Comparison of ENCODE assay signal across 17 cellular contexts in genomic region chr21:43312751-43313169, GRCh38.
DNase-seq lines count a peak whose midpoint lies in the region; ATAC-seq and TF ChIP-seq lines count a peak whose summit lies in the region.
"Had no signal": no experiment of that assay in that cellular context is flagged by ENCODE, and none has a peak within 500 bp of the region (broad histone marks: within the 10 kb centered on the region; RNA-seq: fewer than 3 reads in every experiment).

No MANE protein-coding gene starts in this region.

- H3K27me3 ChIP-seq in PC-9 (ENCODE audit: insufficient read depth, low read depth): no peaks in the 10 kb centered on the region
- H3K27me3 ChIP-seq: testis had no signal

- peak overlapping the region; percentile 79 for H3K4me2 ChIP-seq in OCI-LY7 (ENCODE audit: low read length)
- no peak overlapping the region for H3K4me2 ChIP-seq in PC-9

- H3K9me3 ChIP-seq in HEK293 (ENCODE audit: control insufficient read depth, insufficient read depth, low read depth, low read length) (no peaks in the 10 kb centered on the region), OCI-LY7 (ENCODE audit: low read length) (no peaks in the 10 kb centered on the region), PC-9 (ENCODE audit: insufficient read depth, low read depth) (no peaks in the 10 kb centered on the region)
- H3K9me3 ChIP-seq: testis had no signal

- H3K4me1 ChIP-seq in HEK293 (ENCODE audit: control insufficient read depth, insufficient read depth, low read length) (no peaks in the 10 kb centered on the region), OCI-LY7 (ENCODE audit: insufficient read depth, low read length, poor library complexity, severe bottlenecking) (peaks cover 42% of the 10 kb centered on the region), PC-9 (replicated peaks; ENCODE audit: insufficient read depth) (peaks cover under 1% of the 10 kb centered on the region; the same call in 1 of the 2 replicates)
- H3K4me1 ChIP-seq: esophagus muscularis mucosa, testis had no signal

- DNase-seq in NCI-H748 (lab: John Stamatoyannopoulos, UW; ENCODE audit: unreplicated experiment): peak; percentile 45
- no peak for DNase-seq in NCI-H748 treated with DMSO at 0.1 percent for 48 hours (lab: John Stamatoyannopoulos, UW)
- peak; percentile 60 for DNase-seq in OCI-LY7 (ENCODE audit: low spot score)
- peak; percentile 39 for DNase-seq in retinal pigment epithelial cell (ENCODE audit: low read depth)
- DNase-seq in PC-9: no peak
- DNase-seq in nephron progenitor cell: no peak
- DNase-seq: activated naive CD4-positive, alpha-beta T cell treated with anti-CD3 and anti-CD28 coated beads for 36 hours; central memory CD4-positive, alpha-beta T cell; DND-41; immature natural killer cell; NCI-H226; testis had no signal

- POLR2A ChIA-PET in HEK293 (lab: Yijun Ruan, JAX): no interaction called here
- POLR2A ChIA-PET in OCI-LY7 (lab: Charles Lee): no interaction called here
- POLR2A ChIA-PET in PC-9 (lab: Charles Lee; ENCODE audit: unreplicated experiment): interaction anchor here (0.7 kb wide), 1 partner anchor 25 kb away, joined by 5 read pairs; no protein-coding TSS in a partner anchor

- no peak for TF ChIP-seq CTCF in HEK293 (tag by site-specific recombination; IDR thresholded peaks at IDR 0.05)
- no peak for TF ChIP-seq CTCF in OCI-LY7 (conservative IDR thresholded peaks at IDR 0.05; ENCODE audit: low read length)
- TF ChIP-seq CTCF in retinal pigment epithelial cell (conservative IDR thresholded peaks at IDR 0.05; ENCODE audit: low read depth, low read length): no peak
- no peak for TF ChIP-seq CTCF in PC-9 (conservative IDR thresholded peaks at IDR 0.05)
- TF ChIP-seq CTCF in nephron progenitor cell (IDR thresholded peaks at IDR 0.05): no peak

- peaks cover 3% of the 10 kb centered on the region for H3K27me3 Mint-ChIP-seq in nephron progenitor cell (ENCODE audit: low read depth, poor library complexity)

- no peaks in the 10 kb centered on the region for H3K36me3 Mint-ChIP-seq in nephron progenitor cell (ENCODE audit: low read depth)
- H3K36me3 Mint-ChIP-seq: immature natural killer cell had no signal

- H3K27ac Mint-ChIP-seq in nephron progenitor cell: no peak overlapping the region
- H3K27ac Mint-ChIP-seq: activated naive CD4-positive, alpha-beta T cell treated with anti-CD3 and anti-CD28 coated beads for 36 hours had no signal

- intact Hi-C loops in OCI-LY7 (cut with micrococcal nuclease; ENCODE audit: unreplicated experiment) (loop anchor here (1.0 kb wide), 1 partner anchor 22 kb away; no protein-coding TSS in a partner anchor), PC-9 (cut with micrococcal nuclease; ENCODE audit: unreplicated experiment) (no loop called here)

- ATAC-seq in HG02852 (IDR thresholded peaks at IDR 0.05; ENCODE audit: unreplicated experiment): no peak

- H3K4me1 Mint-ChIP-seq in nephron progenitor cell: peaks cover 41% of the 10 kb centered on the region

- H3F3A ChIP-seq in PC-9 (ENCODE audit: insufficient read depth, low read depth): no peaks in the 10 kb centered on the region

- no peak overlapping the region for H3K27ac ChIP-seq in HEK293 (ENCODE audit: extremely low read depth, low read depth, low read length)
- peak overlapping the region; percentile 54 for H3K27ac ChIP-seq in OCI-LY7 (ENCODE audit: low read depth, low read length, poor library complexity, severe bottlenecking)
- no peak overlapping the region for H3K27ac ChIP-seq in PC-9
- H3K27ac ChIP-seq: esophagus muscularis mucosa, SK-N-MC, testis had no signal

- peaks cover 9% of the 10 kb centered on the region for H3K9me3 Mint-ChIP-seq in nephron progenitor cell
- H3K9me3 Mint-ChIP-seq: activated naive CD4-positive, alpha-beta T cell treated with anti-CD3 and anti-CD28 coated beads for 36 hours; IgD-negative memory B cell had no signal

- no peaks in the 10 kb centered on the region for H4K20me1 ChIP-seq in OCI-LY7 (ENCODE audit: insufficient read depth, low read length)
- H4K20me1 ChIP-seq in PC-9 (ENCODE audit: insufficient read depth): no peaks in the 10 kb centered on the region

- H3K36me3 ChIP-seq in HEK293 (ENCODE audit: control insufficient read depth in 2 of 2, insufficient read depth in 1 of 2, low read length in 2 of 2): no peaks in the 10 kb centered on the region
- no peaks in the 10 kb centered on the region for H3K36me3 ChIP-seq in OCI-LY7 (ENCODE audit: insufficient read depth, low read length)
- H3K36me3 ChIP-seq in PC-9 (ENCODE audit: low read depth): no peaks in the 10 kb centered on the region
- H3K36me3 ChIP-seq: esophagus muscularis mucosa had no signal

- CTCF ChIA-PET in HEK293 (lab: Yijun Ruan, JAX): no interaction called here
- CTCF ChIA-PET in OCI-LY7 (lab: Charles Lee; ENCODE audit: unreplicated experiment): no interaction called here
- CTCF ChIA-PET in PC-9 (lab: Charles Lee): no interaction called here

- H3K79me2 ChIP-seq in OCI-LY7 (ENCODE audit: insufficient read depth, low read depth, low read length) (no peaks in the 10 kb centered on the region), PC-9 (ENCODE audit: low read depth) (no peaks in the 10 kb centered on the region)

- H3K4me3 ChIP-seq in HEK293 (ENCODE audit: low read depth, low read length) (no peak overlapping the region), OCI-LY7 (ENCODE audit: low read depth, low read length, poor library complexity, severe bottlenecking) (peak overlapping the region; percentile 41), retinal pigment epithelial cell (ENCODE audit: low read length) (no peak overlapping the region), PC-9 (no peak overlapping the region)
- H3K4me3 ChIP-seq: esophagus muscularis mucosa, SK-N-MC, testis had no signal

- no peak overlapping the region for H3K4me3 Mint-ChIP-seq in nephron progenitor cell
- H3K4me3 Mint-ChIP-seq: activated naive CD4-positive, alpha-beta T cell treated with anti-CD3 and anti-CD28 coated beads for 36 hours; immature natural killer cell had no signal

- BruUV-seq in OCI-LY7 (replicated peaks; lab: Mats Ljungman, UMichigan): no TSS peak
- no TSS peak for BruUV-seq in PC-9 (replicated peaks; lab: Mats Ljungman, UMichigan)

- H2AFZ ChIP-seq in OCI-LY7 (ENCODE audit: low read length) (peak overlapping the region; percentile 68; the same call in 1 of the 2 replicates), PC-9 (no peak overlapping the region)

- H3K9me2 ChIP-seq in OCI-LY7 (ENCODE audit: insufficient read depth, low read length): no peaks in the 10 kb centered on the region
- no peaks in the 10 kb centered on the region for H3K9me2 ChIP-seq in PC-9 (ENCODE audit: insufficient read depth)

TF ChIP-seq in HEK293, 187 proteins besides CTCF, POLR2A, EP300 and RAD21:
- TF ChIP-seq ZNF223 (tag by site-specific recombination; IDR thresholded peaks at IDR 0.05) (no peak), ZNF501 (tag by site-specific recombination; IDR thresholded peaks at IDR 0.05) (no peak), ZNF660 (tag by site-specific recombination; IDR thresholded peaks at IDR 0.05) (no peak), TRIM28 (IDR thresholded peaks at IDR 0.05; ENCODE audit: borderline replicate concordance, low read length) (no peak), EGR2 (tag by site-specific recombination; IDR thresholded peaks at IDR 0.05; ENCODE audit: low read depth) (peak; percentile 40), ZNF394 (tag by site-specific recombination; IDR thresholded peaks at IDR 0.05; ENCODE audit: borderline replicate concordance) (no peak), ZBTB20 (tag by site-specific recombination; IDR thresholded peaks at IDR 0.05) (no peak), ZFHX2 (tag by site-specific recombination; conservative IDR thresholded peaks at IDR 0.05) (peak; percentile 40; the same call in 1 of the 2 replicates), ZNF140 (tag by site-specific recombination; IDR thresholded peaks at IDR 0.05) (no peak), ZNF335 (tag by site-specific recombination; conservative IDR thresholded peaks at IDR 0.05) (peak; percentile 40), ZBTB7A (tag by site-specific recombination; IDR thresholded peaks at IDR 0.05; ENCODE audit: low read depth) (no peak), ZNF664 (tag by site-specific recombination; IDR thresholded peaks at IDR 0.05) (no peak), ZNF341 (tag by site-specific recombination; IDR thresholded peaks at IDR 0.05; ENCODE audit: low read depth) (peak; percentile 83), KLF9 (tag by site-specific recombination; IDR thresholded peaks at IDR 0.05; ENCODE audit: low read depth) (no peak), KLF1 (tag by site-specific recombination; IDR thresholded peaks at IDR 0.05) (peak; percentile 46), ZNF514 (tag by site-specific recombination; IDR thresholded peaks at IDR 0.05) (no peak), ZNF426 (tag by site-specific recombination; IDR thresholded peaks at IDR 0.05) (no peak), ZNF544 (tag by site-specific recombination; IDR thresholded peaks at IDR 0.05) (no peak), ZNF362 (tag by site-specific recombination; IDR thresholded peaks at IDR 0.05) (no peak)

Comparison
In these comparisons a context has a peak if more than half of its experiments do, and no peak if none do; other contexts are left out.
1. DNase-seq: peak in NCI-H748 (single experiment), OCI-LY7 (single experiment) and retinal pigment epithelial cell (single experiment); none in NCI-H748 treated with DMSO at 0.1 percent for 48 hours (single experiment), PC-9 (0 of 2) and nephron progenitor cell (single experiment).